11 cellular contexts compared by ENCODE assay signal in genomic region chr14:61765225-61765943, GRCh38. TPM values are rescaled to one million over a fixed set of nuclear protein-coding genes. Genes with fewer than 3 reads are reported as not detected.
DNase-seq lines count a peak whose midpoint lies in the region; ATAC-seq and TF ChIP-seq lines count a peak whose summit lies in the region.
"Had no signal": no experiment of that assay in that cellular context is flagged by ENCODE, and none has a peak within 500 bp of the region (broad histone marks: within the 10 kb centered on the region; RNA-seq: fewer than 3 reads in every experiment).

No MANE protein-coding gene starts in this region.

- peak overlapping the region; percentile 75 for H3K27ac ChIP-seq in GM23338 (ENCODE audit: low read depth)
- peak overlapping the region; percentile 66 for H3K27ac ChIP-seq in OCI-LY1 (ENCODE audit: low read depth, low read length, poor library complexity, severe bottlenecking)
- peak overlapping the region; percentile 86 to 90 for H3K27ac ChIP-seq in prostate gland
- H3K27ac ChIP-seq: SJSA1 had no signal

- no peaks in the 10 kb centered on the region for H3K9me2 ChIP-seq in GM23338 (ENCODE audit: insufficient read depth)
- no peaks in the 10 kb centered on the region for H3K9me2 ChIP-seq in OCI-LY1 (ENCODE audit: low read depth, low read length)

- H2AFZ ChIP-seq in GM23338 = no peak overlapping the region
- H2AFZ ChIP-seq in OCI-LY1 (ENCODE audit: low read length) = no peak overlapping the region

- H3K9me3 Mint-ChIP-seq in GM23338 = no peaks in the 10 kb centered on the region
- H3K9me3 Mint-ChIP-seq in activated naive CD4-positive, alpha-beta T cell treated with anti-CD3 and anti-CD28 coated beads, Interleukin-2, amount 50 U/mL, for 72 hours = no peaks in the 10 kb centered on the region

- H3F3A ChIP-seq in GM23338 (replicated peaks; ENCODE audit: low read depth) (no peaks in the 10 kb centered on the region), OCI-LY1 (ENCODE audit: insufficient read depth, low read length) (no peaks in the 10 kb centered on the region)

- no peak for TF ChIP-seq POLR2A in prostate gland (IDR thresholded peaks at IDR 0.05)

- H3K4me1 ChIP-seq in GM23338 (ENCODE audit: insufficient read depth) = peaks cover 25% of the 10 kb centered on the region
- peaks cover 42% of the 10 kb centered on the region for H3K4me1 ChIP-seq in OCI-LY1 (ENCODE audit: insufficient read depth, low read length, severe bottlenecking)
- H3K4me1 ChIP-seq in prostate gland (replicated peaks) = peaks cover 5% of the 10 kb centered on the region

- H3K9ac ChIP-seq in OCI-LY1 (ENCODE audit: low read length) = peak overlapping the region; percentile 93; the same call in 1 of the 2 replicates

- ATAC-seq in GM23338 = no peak
- ATAC-seq in activated naive CD4-positive, alpha-beta T cell treated with anti-CD3 and anti-CD28 coated beads, Interleukin-2, amount 50 U/mL, for 72 hours = no peak
- no peak for ATAC-seq in HG03095 (IDR thresholded peaks at IDR 0.05; ENCODE audit: unreplicated experiment)
- no peak for ATAC-seq in HG02973 (IDR thresholded peaks at IDR 0.05; ENCODE audit: unreplicated experiment)
- ATAC-seq: left colon had no signal

- H3K4me2 ChIP-seq in GM23338 (peak overlapping the region; percentile 85), OCI-LY1 (ENCODE audit: low read length) (peak overlapping the region; percentile 77)

- 0 out of 2 replicates have a peak overlapping the region, but pooled peaks have one; percentile 41 for H3K27ac Mint-ChIP-seq in GM23338
- peak overlapping the region in 1 of 2 donors; percentile 25 for H3K27ac Mint-ChIP-seq in activated naive CD4-positive, alpha-beta T cell treated with anti-CD3 and anti-CD28 coated beads, Interleukin-2, amount 50 U/mL, for 72 hours

- peak overlapping the region; percentile 79 for H3K4me3 ChIP-seq in GM23338
- H3K4me3 ChIP-seq in OCI-LY1 (ENCODE audit: low read depth, low read length, poor library complexity, severe bottlenecking) = peak overlapping the region; percentile 97
- H3K4me3 ChIP-seq in epithelial cell of esophagus (ENCODE audit: low read length) = peak overlapping the region; percentile 89
- H3K4me3 ChIP-seq in prostate gland = peak overlapping the region; percentile 5 to 13
- H3K4me3 ChIP-seq: SJSA1 had no signal

- H3K27me3 ChIP-seq in GM23338 (ENCODE audit: insufficient read depth) = no peaks in the 10 kb centered on the region
- H3K27me3 ChIP-seq in OCI-LY1 (ENCODE audit: insufficient read depth, low read length) = no peaks in the 10 kb centered on the region
- H3K27me3 ChIP-seq in prostate gland (replicated peaks; ENCODE audit: insufficient read depth) = no peaks in the 10 kb centered on the region
- H3K27me3 ChIP-seq: SJSA1 had no signal

- peaks cover 32% of the 10 kb centered on the region for H3K36me3 Mint-ChIP-seq in GM23338 (ENCODE audit: low read depth)
- H3K36me3 Mint-ChIP-seq in activated naive CD4-positive, alpha-beta T cell treated with anti-CD3 and anti-CD28 coated beads, Interleukin-2, amount 50 U/mL, for 72 hours = peaks cover 15% of the 10 kb centered on the region in 2 donors

- peak overlapping the region; percentile 99 for H3K4me3 Mint-ChIP-seq in GM23338

- intact Hi-C loops in prostate gland (cut with DNase I) = no loop called here

- H3K27me3 Mint-ChIP-seq in GM23338 (ENCODE audit: insufficient read depth, low read depth, poor library complexity) = peaks cover 11% of the 10 kb centered on the region

- H3K4me1 Mint-ChIP-seq in GM23338 = peaks cover 31% of the 10 kb centered on the region

- no peaks in the 10 kb centered on the region; the same call in 1 of the 2 replicates for H4K20me1 ChIP-seq in GM23338 (replicated peaks; ENCODE audit: insufficient read depth)
- H4K20me1 ChIP-seq in OCI-LY1 (ENCODE audit: insufficient read depth, low read length) = no peaks in the 10 kb centered on the region

- H3K9me3 ChIP-seq in OCI-LY1 (ENCODE audit: low read length) (no peaks in the 10 kb centered on the region), prostate gland (no peaks in the 10 kb centered on the region)
- H3K9me3 ChIP-seq: SJSA1 had no signal

- H3K79me2 ChIP-seq in GM23338 (replicated peaks; ENCODE audit: insufficient read depth) (peaks cover 63% of the 10 kb centered on the region), OCI-LY1 (ENCODE audit: insufficient read depth, low read length) (peaks cover 46% of the 10 kb centered on the region)

- peaks cover 16% of the 10 kb centered on the region; the same call in 1 of the 2 replicates for H3K36me3 ChIP-seq in GM23338 (ENCODE audit: insufficient read depth)
- peaks cover 41% of the 10 kb centered on the region for H3K36me3 ChIP-seq in OCI-LY1 (ENCODE audit: insufficient read depth, low read length)
- H3K36me3 ChIP-seq in prostate gland = no peaks in the 10 kb centered on the region

- no peak for DNase-seq in GM23338 (ENCODE audit: low spot score)
- no peak for DNase-seq in epithelial cell of esophagus (ENCODE audit: low read depth)
- DNase-seq in prostate gland (ENCODE audit: low spot score) = peak; percentile 36
- no peak for DNase-seq in activated naive CD4-positive, alpha-beta T cell treated with anti-CD3 and anti-CD28 coated beads, Interleukin-2, amount 50 U/mL, for 72 hours (ENCODE audit: low spot score in 2 of 2)
- DNase-seq: effector CD4-positive, alpha-beta T cell; left colon; MM.1S had no signal

- WGBS in prostate gland = 41% methylated on average over 15 of the region's 15 CpGs

- no peak for TF ChIP-seq CTCF in GM23338 (conservative IDR thresholded peaks at IDR 0.05; ENCODE audit: low read depth in 2 of 2)
- no peak for TF ChIP-seq CTCF in OCI-LY1 (IDR thresholded peaks at IDR 0.05; ENCODE audit: low read length)
- no peak for TF ChIP-seq CTCF in epithelial cell of esophagus (IDR thresholded peaks at IDR 0.05; ENCODE audit: insufficient read depth, low read depth, low read length, missing control alignments)
- no peak for TF ChIP-seq CTCF in prostate gland (IDR thresholded peaks at IDR 0.05)

TF ChIP-seq in GM23338, 12 proteins besides CTCF, POLR2A, EP300 and RAD21 (continues in another document):
- TF ChIP-seq EZH2 (IDR thresholded peaks at IDR 0.05; ENCODE audit: low read depth, unreplicated experiment) (no peak), POLR2AphosphoS5 (IDR thresholded peaks at IDR 0.05; ENCODE audit: low read depth) (no peak), ZNF331 (CRISPR knock-in tag; IDR thresholded peaks at IDR 0.05; ENCODE audit: low read depth) (no peak), NANOG (IDR thresholded peaks at IDR 0.05; ENCODE audit: borderline replicate concordance) (no peak), CREB1 (CRISPR knock-in tag; IDR thresholded peaks at IDR 0.05; ENCODE audit: low read depth) (no peak), ETS1 (IDR thresholded peaks at IDR 0.05) (no peak)

RNA-seq across cellular contexts. Expression of gene SNAPC1, which starts 3.2 kb away (rescaled TPM):
- total RNA-seq in GM23338 (2014; rRNA removed; shearing (Covaris generic)) = 14.8 and 19.5 TPM in 2 replicates
- polyA plus RNA-seq in GM23338 (2016; fragmentation: Nextera tagmentation; extraction: Ambion mirVana) = 28.8 and 33.4 TPM in 2 replicates
- 10 to 100 TPM; 10.2 to 10.7 TPM for total RNA-seq in prostate gland
- total RNA-seq in activated naive CD4-positive, alpha-beta T cell treated with anti-CD3 and anti-CD28 coated beads, Interleukin-2, amount 50 U/mL, for 72 hours = 10 to 100 TPM; 10.5 to 11.4 TPM

RNA-seq across cellular contexts. Expression of gene SYT16, which starts 47.1 kb away (rescaled TPM):
- 2.6 and 3.7 TPM in 2 replicates for total RNA-seq in GM23338 (2014; rRNA removed; shearing (Covaris generic))
- polyA plus RNA-seq in GM23338 (2016; fragmentation: Nextera tagmentation; extraction: Ambion mirVana) = 0.80 and 0.91 TPM in 2 replicates
- total RNA-seq in prostate gland = 1 to 10 TPM; 1.5 to 7.6 TPM
- not detected for total RNA-seq in activated naive CD4-positive, alpha-beta T cell treated with anti-CD3 and anti-CD28 coated beads, Interleukin-2, amount 50 U/mL, for 72 hours
- total RNA-seq: left colon had no signal

Comparison
In these comparisons a context has a peak if more than half of its experiments do, and no peak if none do; other contexts are left out.
1. H3K4me3 ChIP-seq: peak in every context shown above with its lines; median percentile 97 in OCI-LY1; 89 in epithelial cell of esophagus; 79 in GM23338; 9 in prostate gland.